Comparison of ENCODE assay signal across 9 cellular contexts in genomic region chr5:157303667-157304327, GRCh38. TPM values are rescaled to one million over a fixed set of nuclear protein-coding genes. Genes with fewer than 3 reads are reported as not detected.
DNase-seq lines count a peak whose midpoint lies in the region; ATAC-seq, FAIRE-seq and TF ChIP-seq lines count a peak whose summit lies in the region.
"Had no signal": no experiment of that assay in that cellular context is flagged by ENCODE, and none has a peak within 500 bp of the region (broad histone marks: within the 10 kb centered on the region; RNA-seq: fewer than 3 reads in every experiment).

No MANE protein-coding gene starts in this region.

- H3K36me3 ChIP-seq in upper lobe of right lung: no peaks in the 10 kb centered on the region

- no peak overlapping the region for H3K4me3 ChIP-seq in upper lobe of right lung

- no peak for FAIRE-seq in frontal cortex (lab: Jason Lieb, UNC)

- ATAC-seq in left ventricle myocardium superior: peak; percentile 89
- ATAC-seq in upper lobe of right lung: peak; percentile 28
- no peak for ATAC-seq in HG03521 (IDR thresholded peaks at IDR 0.05; ENCODE audit: unreplicated experiment)

- intact Hi-C loops in left ventricle myocardium superior (cut with micrococcal nuclease) (no loop called here), upper lobe of right lung (cut with DNase I) (no loop called here)

- no peak overlapping the region for H3K27ac ChIP-seq in upper lobe of right lung

- no peak for TF ChIP-seq CTCF in upper lobe of right lung (IDR thresholded peaks at IDR 0.05)

- no peaks in the 10 kb centered on the region for H3K9me3 ChIP-seq in upper lobe of right lung

- peak in 2 of 3 donors; percentile 30 to 32 for DNase-seq in stimulated activated CD4-positive, alpha-beta T cell treated with anti-CD3 and anti-CD28 coated beads, Interleukin-12 subunit alpha, Interleukin-12 subunit beta, amount 100 ng/mL, for 48 hours (ENCODE audit: low read depth in 2 of 3, low spot score in 1 of 3)
- no peak for DNase-seq in stimulated activated CD4-positive, alpha-beta T cell treated with anti-CD3 and anti-CD28 coated beads, Interleukin-12 subunit alpha, Interleukin-12 subunit beta, amount 100 ng/mL, for 4 hours
- DNase-seq in activated T-cell treated with anti-CD3 and anti-CD28 coated beads for 48 hours (ENCODE audit: low read depth) (peak; percentile 49), left ventricle myocardium superior (peak; percentile 87), upper lobe of right lung (no peak), NCI-H1694 (lab: John Stamatoyannopoulos, UW) (no peak), frontal cortex (ENCODE audit: low spot score in 2 of 2) (no peak)
- DNase-seq: Calu3 had no signal

- H3K4me1 ChIP-seq in upper lobe of right lung: no peaks in the 10 kb centered on the region

- no peaks in the 10 kb centered on the region for H3K27me3 ChIP-seq in upper lobe of right lung

RNA-seq across cellular contexts. Expression of gene CYFIP2, which starts 37.9 kb away (rescaled TPM):
- total RNA-seq in left ventricle myocardium superior: 33.3 TPM
- 37.1 TPM for total RNA-seq in upper lobe of right lung
- 71.7 TPM for total RNA-seq in frontal cortex

Comparison
In these comparisons a context has a peak if more than half of its experiments do, and no peak if none do; other contexts are left out.
1. DNase-seq: peak in stimulated activated CD4-positive, alpha-beta T cell treated with anti-CD3 and anti-CD28 coated beads, Interleukin-12 subunit alpha, Interleukin-12 subunit beta, amount 100 ng/mL, for 48 hours (2 of 3), activated T-cell treated with anti-CD3 and anti-CD28 coated beads for 48 hours (single experiment) and left ventricle myocardium superior (single experiment); none in stimulated activated CD4-positive, alpha-beta T cell treated with anti-CD3 and anti-CD28 coated beads, Interleukin-12 subunit alpha, Interleukin-12 subunit beta, amount 100 ng/mL, for 4 hours (single experiment), upper lobe of right lung (single experiment), NCI-H1694 (single experiment) and frontal cortex (0 of 2).